8 cellular contexts compared by ENCODE assay signal in genomic region chr1:211606914-211607751, GRCh38. TPM values are rescaled to one million over a fixed set of nuclear protein-coding genes. Genes with fewer than 3 reads are reported as not detected.
DNase-seq lines count a peak whose midpoint lies in the region; ATAC-seq and TF ChIP-seq lines count a peak whose summit lies in the region.

No MANE protein-coding gene starts in this region.

- peak overlapping the region; percentile 83 for H3K27ac Mint-ChIP-seq in activated CD4-positive, alpha-beta T cell treated with anti-CD3 and anti-CD28 coated beads for 36 hours

- peaks cover 7% of the 10 kb centered on the region for H3K4me1 Mint-ChIP-seq in activated CD4-positive, alpha-beta T cell treated with anti-CD3 and anti-CD28 coated beads for 36 hours

- peak overlapping the region; percentile 62 for H3K4me3 Mint-ChIP-seq in activated CD4-positive, alpha-beta T cell treated with anti-CD3 and anti-CD28 coated beads for 36 hours

- CTCF ChIA-PET in activated CD4-positive, alpha-beta T cell treated with anti-CD3 and anti-CD28 coated beads for 36 hours (lab: Charles Lee), result interaction anchor here (0.7 to 1.2 kb wide), 6 partner anchors 14 to 46 kb away, joined by 3 to 4 read pairs (median 3); no protein-coding TSS in a partner anchor
- CTCF ChIA-PET in OCI-LY7 (lab: Charles Lee; ENCODE audit: unreplicated experiment), result interaction anchor here (0.6 to 0.7 kb wide), 2 partner anchors 28 to 322 kb away, joined by 3 to 4 read pairs; partner anchors contain the start of gene SLC30A1

- POLR2A ChIA-PET in activated CD4-positive, alpha-beta T cell treated with anti-CD3 and anti-CD28 coated beads for 36 hours (lab: Charles Lee), result no interaction called here
- POLR2A ChIA-PET in OCI-LY7 (lab: Charles Lee), result interaction anchor here (0.6 to 1.4 kb wide), 4 partner anchors 9 to 152 kb away, joined by 3 to 5 read pairs (median 4); no protein-coding TSS in a partner anchor

- BruUV-seq in OCI-LY7 (replicated peaks; lab: Mats Ljungman, UMichigan), result no TSS peak

- H3K9me2 ChIP-seq in OCI-LY7 (ENCODE audit: insufficient read depth, low read length), result no peaks in the 10 kb centered on the region

- H3K4me3 ChIP-seq in OCI-LY7 (ENCODE audit: low read depth, low read length, poor library complexity, severe bottlenecking) (peak overlapping the region; percentile 54), foreskin fibroblast (ENCODE audit: low read depth in 1 of 2, low read length in 2 of 2) (no peak overlapping the region), upper lobe of left lung (peak overlapping the region in 3 of 4 donors; percentile 1 to 27 (median 4))

- no peaks in the 10 kb centered on the region for H3K9me3 ChIP-seq in OCI-LY7 (ENCODE audit: low read length)
- H3K9me3 ChIP-seq in upper lobe of left lung, result no peaks in the 10 kb centered on the region

- TF ChIP-seq CTCF in OCI-LY7 (conservative IDR thresholded peaks at IDR 0.05; ENCODE audit: low read length) (no peak), foreskin fibroblast (IDR thresholded peaks at IDR 0.05; ENCODE audit: low read depth, low read length) (no peak), upper lobe of left lung (IDR thresholded peaks at IDR 0.05) (no peak)

- H3K4me2 ChIP-seq in OCI-LY7 (ENCODE audit: low read length), result peak overlapping the region; percentile 59

- peak; percentile 81 for ATAC-seq in activated CD4-positive, alpha-beta T cell treated with anti-CD3 and anti-CD28 coated beads for 36 hours
- ATAC-seq in HG02763 (IDR thresholded peaks at IDR 0.05; ENCODE audit: unreplicated experiment) (peak; percentile 89), upper lobe of left lung (ENCODE audit: low FRiP score in 2 of 2) (peak; percentile 74 to 87)

- no peaks in the 10 kb centered on the region for H3K9me3 Mint-ChIP-seq in activated CD4-positive, alpha-beta T cell treated with anti-CD3 and anti-CD28 coated beads for 36 hours (ENCODE audit: low read depth)

- no peaks in the 10 kb centered on the region for H3K27me3 Mint-ChIP-seq in activated CD4-positive, alpha-beta T cell treated with anti-CD3 and anti-CD28 coated beads for 36 hours

- no peak overlapping the region for H3K27ac ChIP-seq in OCI-LY7 (ENCODE audit: low read depth, low read length, poor library complexity, severe bottlenecking)
- H3K27ac ChIP-seq in upper lobe of left lung, result peak overlapping the region; percentile 59 to 80 (median 75)

- no peaks in the 10 kb centered on the region for H3K36me3 Mint-ChIP-seq in activated CD4-positive, alpha-beta T cell treated with anti-CD3 and anti-CD28 coated beads for 36 hours (ENCODE audit: low read depth)

- DNase-seq in activated CD4-positive, alpha-beta T cell treated with anti-CD3 and anti-CD28 coated beads for 36 hours, result peak; percentile 53
- no peak for DNase-seq in activated CD4-positive, alpha-beta T cell treated with anti-CD3 and anti-CD28 coated beads, Interleukin-2, amount 50 U/mL, for 4 hours
- peak; percentile 73 for DNase-seq in OCI-LY7 (ENCODE audit: low spot score)
- DNase-seq in foreskin fibroblast, result peak; percentile 43 to 50
- DNase-seq in upper lobe of left lung, result peak in 1 of 2 donors; percentile 74
- no peak for DNase-seq in DMS 273 treated with DMSO at 0.1 percent for 48 hours (lab: John Stamatoyannopoulos, UW)
- DNase-seq in NCI-H510A treated with DMSO at 0.1 percent for 48 hours (lab: John Stamatoyannopoulos, UW), result no peak

- no peaks in the 10 kb centered on the region for H4K20me1 ChIP-seq in OCI-LY7 (ENCODE audit: insufficient read depth, low read length)

- no peaks in the 10 kb centered on the region for H3K79me2 ChIP-seq in OCI-LY7 (ENCODE audit: insufficient read depth, low read depth, low read length)

- 59 to 71% methylated on average over 12 of the region's 12 CpGs for WGBS in upper lobe of left lung, 2 donors

- H3K4me1 ChIP-seq in OCI-LY7 (ENCODE audit: insufficient read depth, low read length, poor library complexity, severe bottlenecking), result peaks cover 11% of the 10 kb centered on the region
- peaks cover 0 to 10% (median 8%) of the 10 kb centered on the region in 4 donors for H3K4me1 ChIP-seq in upper lobe of left lung

- H3K36me3 ChIP-seq in OCI-LY7 (ENCODE audit: insufficient read depth, low read length) (no peaks in the 10 kb centered on the region), upper lobe of left lung (no peaks in the 10 kb centered on the region)

- H2AFZ ChIP-seq in OCI-LY7 (ENCODE audit: low read length), result peak overlapping the region; percentile 94

- TF ChIP-seq EP300 in upper lobe of left lung (IDR thresholded peaks at IDR 0.05), result no peak

- H3K27me3 ChIP-seq in upper lobe of left lung, result no peaks in the 10 kb centered on the region

- intact Hi-C loops in activated CD4-positive, alpha-beta T cell treated with anti-CD3 and anti-CD28 coated beads for 36 hours (cut with DNase I, micrococcal nuclease), result no loop called here
- intact Hi-C loops in OCI-LY7 (cut with micrococcal nuclease; ENCODE audit: unreplicated experiment), result no loop called here

- TF ChIP-seq POLR2A in upper lobe of left lung (IDR thresholded peaks at IDR 0.05), result peak in 1 of 4 donors; percentile 39

RNA-seq across cellular contexts. Expression of gene SLC30A1, which starts 28.2 kb away (rescaled TPM):
- total RNA-seq in activated CD4-positive, alpha-beta T cell treated with anti-CD3 and anti-CD28 coated beads for 36 hours, result 1 to 10 TPM; 2.9 to 4.5 TPM
- total RNA-seq in OCI-LY7 (2014; rRNA removed; shearing (Covaris generic)), result 6.1 and 6.5 TPM in 2 replicates
- 6.3 and 7.9 TPM in 2 replicates for total RNA-seq in OCI-LY7 (2022)
- total RNA-seq in upper lobe of left lung, result 10 to 100 TPM in 4 of 6 donors, 1 to 10 TPM in 2; 3.1 to 19.2 (median 13.2) TPM

Comparison
In these comparisons a context has a peak if more than half of its experiments do, and no peak if none do; other contexts are left out.
1. DNase-seq: peak in activated CD4-positive, alpha-beta T cell treated with anti-CD3 and anti-CD28 coated beads for 36 hours (single experiment), OCI-LY7 (single experiment) and foreskin fibroblast (2 of 2); none in activated CD4-positive, alpha-beta T cell treated with anti-CD3 and anti-CD28 coated beads, Interleukin-2, amount 50 U/mL, for 4 hours (0 of 2), DMS 273 treated with DMSO at 0.1 percent for 48 hours (single experiment) and NCI-H510A treated with DMSO at 0.1 percent for 48 hours (single experiment).
2. H3K4me3 ChIP-seq: peak in OCI-LY7 (single experiment) and upper lobe of left lung (3 of 4); none in foreskin fibroblast (0 of 2).
3. Peak in every context shown above with its lines, with median percentiles within 50 percentile points of each other: ATAC-seq.